Comparison of ENCODE assay signal across 13 cellular contexts in genomic region chr13:101624981-101625380, GRCh38.
DNase-seq lines count a peak whose midpoint lies in the region; ATAC-seq and TF ChIP-seq lines count a peak whose summit lies in the region.
"Had no signal": no experiment of that assay in that cellular context is flagged by ENCODE, and none has a peak within 500 bp of the region (broad histone marks: within the 10 kb centered on the region; RNA-seq: fewer than 3 reads in every experiment).

No MANE protein-coding gene starts in this region.

- TF ChIP-seq CTCF in A673 (conservative IDR thresholded peaks at IDR 0.05; ENCODE audit: low read depth, low read length) (no peak), GM06990 (IDR thresholded peaks at IDR 0.05; ENCODE audit: insufficient read depth, low read length, poor library complexity, severe bottlenecking) (no peak), WERI-Rb-1 (IDR thresholded peaks at IDR 0.05; ENCODE audit: low read depth, low read length) (no peak), GM10266 (IDR thresholded peaks at IDR 0.05; ENCODE audit: control insufficient read depth, insufficient read depth, low read depth, missing control alignments) (no peak)

- peak; percentile 18 for ATAC-seq in left colon
- ATAC-seq: gastrocnemius medialis had no signal

- peak overlapping the region; percentile 66 for H3K27ac ChIP-seq in A673 (ENCODE audit: low read depth, low read length, poor library complexity, severe bottlenecking)
- no peak overlapping the region for H3K27ac ChIP-seq in WERI-Rb-1
- H3K27ac ChIP-seq: gastrocnemius medialis had no signal

- intact Hi-C loops in A673 (cut with micrococcal nuclease; ENCODE audit: unreplicated experiment) (no loop called here), left colon (cut with DNase I, micrococcal nuclease) (no loop called here)

- CTCF ChIA-PET in A673 (lab: Charles Lee): no interaction called here

- no peak overlapping the region for H3K4me3 ChIP-seq in A673 (ENCODE audit: low read depth, low read length, poor library complexity, severe bottlenecking)
- H3K4me3 ChIP-seq in GM06990 (replicated peaks; ENCODE audit: low read depth, low read length): no peak overlapping the region
- H3K4me3 ChIP-seq in WERI-Rb-1 (ENCODE audit: low read depth, low read length): no peak overlapping the region
- H3K4me3 ChIP-seq: gastrocnemius medialis had no signal

- H3K9me3 ChIP-seq in A673 (ENCODE audit: low read depth, low read length, poor library complexity, severe bottlenecking) (no peaks in the 10 kb centered on the region), WERI-Rb-1 (ENCODE audit: severe bottlenecking) (no peaks in the 10 kb centered on the region)
- H3K9me3 ChIP-seq: gastrocnemius medialis had no signal

- H3K36me3 ChIP-seq in A673 (ENCODE audit: insufficient read depth, low read length, poor library complexity, severe bottlenecking) (no peaks in the 10 kb centered on the region), GM06990 (ENCODE audit: control insufficient read depth, insufficient read depth, low read length) (no peaks in the 10 kb centered on the region), WERI-Rb-1 (no peaks in the 10 kb centered on the region)
- H3K36me3 ChIP-seq: gastrocnemius medialis had no signal

- POLR2A ChIA-PET in A673 (lab: Charles Lee; ENCODE audit: low non-redundant PET): no interaction called here

- H3K4me1 ChIP-seq in A673 (ENCODE audit: insufficient read depth, low read length, poor library complexity, severe bottlenecking): peaks cover 25% of the 10 kb centered on the region
- H3K4me1 ChIP-seq: gastrocnemius medialis had no signal

- DNase-seq in A673 (ENCODE audit: low spot score) (peak; percentile 51), GM06990 (ENCODE audit: extremely low read depth, insufficient read length) (peak; percentile 2), NCI-H345 (lab: John Stamatoyannopoulos, UW) (peak; percentile 63), left colon (no peak), GDM1 (lab: John Stamatoyannopoulos, UW) (no peak), WERI-Rb-1 (no peak), GM10266 (ENCODE audit: extremely low spot score) (no peak), GM19240 (ENCODE audit: insufficient read length, low spot score) (no peak)
- DNase-seq: activated CD4-positive, CD25-positive, alpha-beta regulatory T cell; gastrocnemius medialis; NCI-H1694 treated with DMSO at 0.1 percent for 48 hours; posterior cingulate gyrus; stimulated activated CD4-positive, alpha-beta T cell treated with anti-CD3 and anti-CD28 coated beads, Interleukin-4, amount 100 ng/mL, for 24 hours had no signal

- H3K27me3 ChIP-seq in A673 (replicated peaks; ENCODE audit: insufficient read depth, low read depth, low read length, poor library complexity) (no peaks in the 10 kb centered on the region), GM06990 (replicated peaks; ENCODE audit: control insufficient read depth, insufficient read depth, low read length) (no peaks in the 10 kb centered on the region), WERI-Rb-1 (ENCODE audit: insufficient read depth, low read depth, severe bottlenecking) (no peaks in the 10 kb centered on the region)
- H3K27me3 ChIP-seq: gastrocnemius medialis had no signal

- BruUV-seq in A673 (replicated peaks; lab: Mats Ljungman, UMichigan): no TSS peak

Comparison
In these comparisons a context has a peak if more than half of its experiments do, and no peak if none do; other contexts are left out.
1. DNase-seq: peak in A673 (single experiment), GM06990 (single experiment) and NCI-H345 (single experiment); none in left colon (0 of 2), GDM1 (single experiment), WERI-Rb-1 (single experiment), GM10266 (single experiment) and GM19240 (single experiment).